16 cellular contexts compared by ENCODE assay signal in genomic region chr2:96687266-96687665, GRCh38. TPM values are rescaled to one million over a fixed set of nuclear protein-coding genes. Genes with fewer than 3 reads are reported as not detected.
DNase-seq lines count a peak whose midpoint lies in the region; ATAC-seq, FAIRE-seq and TF ChIP-seq lines count a peak whose summit lies in the region.
"Had no signal": no experiment of that assay in that cellular context is flagged by ENCODE, and none has a peak within 500 bp of the region (broad histone marks: within the 10 kb centered on the region; RNA-seq: fewer than 3 reads in every experiment).

No MANE protein-coding gene starts in this region.

- in situ Hi-C loops in HepG2 (cut with HindIII; ENCODE audit: extremely low pct_ligation_motif_present, low pct_unique_long_range_greater_than_20kb), result no loop called here

- H3K79me2 ChIP-seq in HepG2 (ENCODE audit: insufficient read depth, low read length), result no peaks in the 10 kb centered on the region

- H3K9ac ChIP-seq in HepG2 (ENCODE audit: insufficient read depth, low read depth, low read length), result no peak overlapping the region
- no peak overlapping the region for H3K9ac ChIP-seq in kidney (ENCODE audit: low read length in 2 of 2)
- H3K9ac ChIP-seq: SK-N-SH had no signal

- peak overlapping the region in 1 of 3 experiments; percentile 41; a peak in 1 of 6 replicates for H3K4me3 ChIP-seq in HepG2 (replicated peaks in 1 of 3; ENCODE audit: insufficient read depth in 1 of 3, low read depth in 2 of 3, low read length in 3 of 3)
- H3K4me3 ChIP-seq in right lobe of liver, result no peak overlapping the region
- no peak overlapping the region for H3K4me3 ChIP-seq in kidney (ENCODE audit: low read length in 2 of 2)

- no peak for TF ChIP-seq RAD21 in HepG2 (CRISPR knock-in tag; IDR thresholded peaks at IDR 0.05)

- H3K27me3 ChIP-seq in HepG2 (ENCODE audit: control insufficient read depth in 1 of 2, insufficient read depth in 2 of 2, low read length in 2 of 2) (peaks cover 8 to 33% of the 10 kb centered on the region in 2 experiments; a peak in 3 of 5 replicates), right lobe of liver (no peaks in the 10 kb centered on the region)

- H3K9me3 ChIP-seq in HepG2 (ENCODE audit: low read length), result no peaks in the 10 kb centered on the region
- H3K9me3 ChIP-seq in right lobe of liver, result no peaks in the 10 kb centered on the region
- H3K9me3 ChIP-seq in kidney (ENCODE audit: control insufficient read depth in 1 of 2, low read length in 2 of 2), result no peaks in the 10 kb centered on the region
- H3K9me3 ChIP-seq: SK-N-SH had no signal

- BruUV-seq in HepG2 (replicated peaks; lab: Mats Ljungman, UMichigan), result no TSS peak

- intact Hi-C loops in HepG2 (cut with micrococcal nuclease; ENCODE audit: unreplicated experiment), result loop anchor here (5.0 kb wide), 2 partner anchors 75 to 85 kb away; partner anchors contain the start of gene CNNM4
- intact Hi-C loops in right lobe of liver (cut with DNase I), result no loop called here
- intact Hi-C loops in kidney (cut with DNase I), result no loop called here

- CTCF ChIA-PET in HepG2 (lab: Yijun Ruan, JAX; ENCODE audit: low intra/inter-chr PET ratio, low total read pairs), result no interaction called here

- no peak for TF ChIP-seq POLR2A in HepG2 (IDR thresholded peaks at IDR 0.05; ENCODE audit: insufficient read depth in 1 of 2, low read depth in 2 of 2, low read length in 2 of 2)
- no peak for TF ChIP-seq POLR2A in right lobe of liver (IDR thresholded peaks at IDR 0.05)

- TF ChIP-seq EP300 in HepG2 (IDR thresholded peaks at IDR 0.05; ENCODE audit: low read depth in 2 of 2, low read length in 2 of 2) (no peak), HepG2 (CRISPR knock-in tag; IDR thresholded peaks at IDR 0.05; ENCODE audit: borderline replicate concordance) (no peak)

- peaks cover 66% of the 10 kb centered on the region for H3K4me1 ChIP-seq in HepG2 (ENCODE audit: insufficient read depth, low read length)
- H3K4me1 ChIP-seq in right lobe of liver, result peaks cover 0 to 5% (median 0%) of the 10 kb centered on the region in 4 donors
- H3K4me1 ChIP-seq in kidney (ENCODE audit: control insufficient read depth in 1 of 2, insufficient read depth in 1 of 2, low read depth in 1 of 2, low read length in 2 of 2), result no peaks in the 10 kb centered on the region

- H3K36me3 ChIP-seq in HepG2 (replicated peaks in 1 of 2; ENCODE audit: control insufficient read depth in 1 of 2, insufficient read depth in 2 of 2, low read length in 2 of 2) (no peaks in the 10 kb centered on the region), right lobe of liver (no peaks in the 10 kb centered on the region), kidney (ENCODE audit: control insufficient read depth in 1 of 2, insufficient read depth in 2 of 2, low read length in 2 of 2) (no peaks in the 10 kb centered on the region)

- ATAC-seq in HepG2, result no peak
- ATAC-seq in right lobe of liver, result no peak
- ATAC-seq in HG02623 (IDR thresholded peaks at IDR 0.05; ENCODE audit: unreplicated experiment), result no peak
- ATAC-seq: Panc1 had no signal

- 85% methylated on average over 3 of the region's 3 CpGs for WGBS in HepG2 (ENCODE audit: low lambda C conversion rate)
- 100% methylated on average over 2 of the region's 3 CpGs for WGBS in right lobe of liver (ENCODE audit: insufficient coverage, low coverage, low lambda C conversion rate, missing lambda C conversion rate)

- peak; percentile 46 for DNase-seq in HepG2 (ENCODE audit: low spot score)
- DNase-seq in right lobe of liver, result no peak
- peak; percentile 5 for DNase-seq in NCI-H69 (lab: John Stamatoyannopoulos, UW)
- peak; percentile 30 for DNase-seq in kidney tubule cell (ENCODE audit: low spot score)
- no peak for DNase-seq in urothelium cell line (ENCODE audit: low spot score)
- DNase-seq in kidney, result no peak
- no peak for DNase-seq in NCI-H1930 (lab: John Stamatoyannopoulos, UW)
- DNase-seq: NCI-H1105 treated with DMSO at 0.1 percent for 48 hours, NCI-H187 treated with DMSO at 0.1 percent for 48 hours, NCI-H510A, NCI-H82, SK-N-SH, T-helper 1 cell had no signal

- TF ChIP-seq CTCF in HepG2 (CRISPR knock-in tag; IDR thresholded peaks at IDR 0.05), result no peak
- no peak for TF ChIP-seq CTCF in right lobe of liver (IDR thresholded peaks at IDR 0.05)
- no peak for TF ChIP-seq CTCF in kidney (IDR thresholded peaks at IDR 0.05; ENCODE audit: borderline replicate concordance, extremely low read depth, insufficient read depth)

- no peak overlapping the region for H2AFZ ChIP-seq in HepG2 (ENCODE audit: low read length)

- H3K4me2 ChIP-seq in HepG2 (ENCODE audit: low read depth, low read length), result peak overlapping the region; percentile 59
- H3K4me2 ChIP-seq: SK-N-SH had no signal

- no peaks in the 10 kb centered on the region for H4K20me1 ChIP-seq in HepG2 (ENCODE audit: insufficient read depth, low read length)

- POLR2A ChIA-PET in HepG2 (lab: Yijun Ruan, JAX), result no interaction called here

- H3K27ac ChIP-seq in HepG2 (ENCODE audit: extremely low read length, insufficient read depth, low read length) (no peak overlapping the region), right lobe of liver (no peak overlapping the region), kidney (ENCODE audit: low read depth in 2 of 2, low read length in 2 of 2) (no peak overlapping the region)
- H3K27ac ChIP-seq: C4-2B had no signal

- FAIRE-seq in HepG2 (lab: Jason Lieb, UNC), result no peak
- FAIRE-seq in urothelium cell line (lab: Jason Lieb, UNC), result peak; percentile 78
- FAIRE-seq in kidney (lab: Jason Lieb, UNC), result no peak

RNA-seq across cellular contexts. Expression of gene FER1L5, which starts 44.7 kb away (rescaled TPM):
- total RNA-seq in HepG2 (2016; rRNA removed; fragmentation: Illumina TruSeq; extraction: Trizol) (0.02 TPM in 1 of 2 replicates, not detected in the other), right lobe of liver (not detected), kidney (1.3 TPM)
- not detected in 2 replicates for total RNA-seq in HepG2 (2016; cell fraction: cytosol; rRNA removed; fragmentation: Illumina TruSeq; extraction: Trizol; ENCODE audit: low read depth)
- 0.02 TPM in 1 of 2 replicates, not detected in the other for total RNA-seq in HepG2 (2016; cell fraction: insoluble cytoplasmic fraction; rRNA removed; fragmentation: Illumina TruSeq; extraction: Trizol)
- 0.03 TPM in 1 of 2 replicates, not detected in the other for total RNA-seq in HepG2 (2016; cell fraction: membrane; rRNA removed; fragmentation: Illumina TruSeq; extraction: Trizol)
- total RNA-seq in HepG2 (2016; cell fraction: nucleus; rRNA removed; fragmentation: Illumina TruSeq; extraction: Trizol), result 0.12 and 0.16 TPM in 2 replicates
- polyA plus RNA-seq in HepG2 (2011; rRNA removed) (0.08 and 0.22 TPM in 2 replicates), kidney (ENCODE audit: insufficient read depth, low read depth, low replicate concordance) (0.15 TPM)
- polyA plus RNA-seq in HepG2 (2011; cell fraction: cytosol; rRNA removed), result 0.01 and 0.03 TPM in 2 replicates
- 1.2 and 1.4 TPM in 2 replicates for polyA plus RNA-seq in HepG2 (2011; cell fraction: nucleus; rRNA removed)
- polyA plus RNA-seq in HepG2 (2012), result 0.09 and 0.15 TPM in 2 replicates
- polyA plus RNA-seq in HepG2 (2016; cell fraction: cytosol; fragmentation: Illumina TruSeq; extraction: Trizol; ENCODE audit: low read depth), result not detected in 2 replicates
- not detected in 2 replicates for polyA plus RNA-seq in HepG2 (2016; cell fraction: insoluble cytoplasmic fraction; fragmentation: Illumina TruSeq; extraction: Trizol; ENCODE audit: low read depth)
- polyA plus RNA-seq in HepG2 (2016; cell fraction: membrane; fragmentation: Illumina TruSeq; extraction: Trizol; ENCODE audit: low read depth), result not detected in 2 replicates
- 0.12 and 0.25 TPM in 2 replicates for polyA plus RNA-seq in HepG2 (2016; cell fraction: nucleus; fragmentation: Illumina TruSeq; extraction: Trizol; ENCODE audit: insufficient read depth, low read depth)
- polyA minus RNA-seq in HepG2 (2011; rRNA and poly(A)+ RNA removed; ENCODE audit: low replicate concordance), result 0.07 and 0.16 TPM in 2 replicates
- not detected in 2 replicates for polyA minus RNA-seq in HepG2 (2011; cell fraction: cytosol; rRNA and poly(A)+ RNA removed)
- 0.25 and 0.26 TPM in 2 replicates for polyA minus RNA-seq in HepG2 (2011; cell fraction: nucleus; rRNA and poly(A)+ RNA removed)

RNA-seq across cellular contexts. Expression of gene KANSL3, which starts 49.2 kb away (rescaled TPM):
- total RNA-seq in HepG2 (2016; rRNA removed; fragmentation: Illumina TruSeq; extraction: Trizol) (37.3 and 43.9 TPM in 2 replicates), right lobe of liver (10 to 100 TPM; 17.3 to 29.3 (median 21.6) TPM), kidney (48.8 TPM)
- 7.8 and 8.3 TPM in 2 replicates for total RNA-seq in HepG2 (2016; cell fraction: cytosol; rRNA removed; fragmentation: Illumina TruSeq; extraction: Trizol; ENCODE audit: low read depth)
- total RNA-seq in HepG2 (2016; cell fraction: insoluble cytoplasmic fraction; rRNA removed; fragmentation: Illumina TruSeq; extraction: Trizol), result 35.6 and 36.6 TPM in 2 replicates
- total RNA-seq in HepG2 (2016; cell fraction: membrane; rRNA removed; fragmentation: Illumina TruSeq; extraction: Trizol), result 26.4 and 26.5 TPM in 2 replicates
- 40.0 and 44.1 TPM in 2 replicates for total RNA-seq in HepG2 (2016; cell fraction: nucleus; rRNA removed; fragmentation: Illumina TruSeq; extraction: Trizol)
- polyA plus RNA-seq in HepG2 (2011; rRNA removed) (20.8 and 28.2 TPM in 2 replicates), kidney (ENCODE audit: insufficient read depth, low read depth, low replicate concordance) (17.5 TPM)
- 17.0 and 17.8 TPM in 2 replicates for polyA plus RNA-seq in HepG2 (2011; cell fraction: cytosol; rRNA removed)
- polyA plus RNA-seq in HepG2 (2011; cell fraction: nucleus; rRNA removed), result 63.0 and 65.8 TPM in 2 replicates
- polyA plus RNA-seq in HepG2 (2012), result 28.9 and 35.1 TPM in 2 replicates
- polyA plus RNA-seq in HepG2 (2016; cell fraction: cytosol; fragmentation: Illumina TruSeq; extraction: Trizol; ENCODE audit: low read depth), result 3.4 TPM in 2 replicates
- 26.9 and 34.3 TPM in 2 replicates for polyA plus RNA-seq in HepG2 (2016; cell fraction: insoluble cytoplasmic fraction; fragmentation: Illumina TruSeq; extraction: Trizol; ENCODE audit: low read depth)
- polyA plus RNA-seq in HepG2 (2016; cell fraction: membrane; fragmentation: Illumina TruSeq; extraction: Trizol; ENCODE audit: low read depth), result 12.0 and 12.5 TPM in 2 replicates
- polyA plus RNA-seq in HepG2 (2016; cell fraction: nucleus; fragmentation: Illumina TruSeq; extraction: Trizol; ENCODE audit: insufficient read depth, low read depth), result 50.8 and 58.3 TPM in 2 replicates
- polyA minus RNA-seq in HepG2 (2011; rRNA and poly(A)+ RNA removed; ENCODE audit: low replicate concordance), result 85.2 and 180 TPM in 2 replicates
- 19.0 and 20.2 TPM in 2 replicates for polyA minus RNA-seq in HepG2 (2011; cell fraction: cytosol; rRNA and poly(A)+ RNA removed)
- polyA minus RNA-seq in HepG2 (2011; cell fraction: nucleus; rRNA and poly(A)+ RNA removed), result 73.1 and 81.1 TPM in 2 replicates

RNA-seq across cellular contexts. Expression of gene LMAN2L, which starts 52.6 kb away (rescaled TPM):
- total RNA-seq in HepG2 (2016; rRNA removed; fragmentation: Illumina TruSeq; extraction: Trizol) (27.7 and 57.9 TPM in 2 replicates), right lobe of liver (10 to 100 TPM in 3 of 6 experiments, 1 to 10 TPM in 3; 5.5 to 17.8 (median 11.3) TPM), kidney (23.0 TPM)
- 5.3 and 5.5 TPM in 2 replicates for total RNA-seq in HepG2 (2016; cell fraction: cytosol; rRNA removed; fragmentation: Illumina TruSeq; extraction: Trizol; ENCODE audit: low read depth)
- 29.7 and 60.7 TPM in 2 replicates for total RNA-seq in HepG2 (2016; cell fraction: insoluble cytoplasmic fraction; rRNA removed; fragmentation: Illumina TruSeq; extraction: Trizol)
- total RNA-seq in HepG2 (2016; cell fraction: membrane; rRNA removed; fragmentation: Illumina TruSeq; extraction: Trizol), result 15.8 and 16.4 TPM in 2 replicates
- total RNA-seq in HepG2 (2016; cell fraction: nucleus; rRNA removed; fragmentation: Illumina TruSeq; extraction: Trizol), result 44.6 and 50.0 TPM in 2 replicates
- polyA plus RNA-seq in HepG2 (2011; rRNA removed) (35.5 and 39.1 TPM in 2 replicates), kidney (ENCODE audit: insufficient read depth, low read depth, low replicate concordance) (25.3 TPM)
- polyA plus RNA-seq in HepG2 (2011; cell fraction: cytosol; rRNA removed), result 35.1 and 42.4 TPM in 2 replicates
- polyA plus RNA-seq in HepG2 (2011; cell fraction: nucleus; rRNA removed), result 15.9 and 18.6 TPM in 2 replicates
- polyA plus RNA-seq in HepG2 (2012), result 26.8 and 32.8 TPM in 2 replicates
- polyA plus RNA-seq in HepG2 (2016; cell fraction: cytosol; fragmentation: Illumina TruSeq; extraction: Trizol; ENCODE audit: low read depth), result 4.4 and 4.8 TPM in 2 replicates
- 22.3 and 26.0 TPM in 2 replicates for polyA plus RNA-seq in HepG2 (2016; cell fraction: insoluble cytoplasmic fraction; fragmentation: Illumina TruSeq; extraction: Trizol; ENCODE audit: low read depth)
- 8.6 and 9.7 TPM in 2 replicates for polyA plus RNA-seq in HepG2 (2016; cell fraction: membrane; fragmentation: Illumina TruSeq; extraction: Trizol; ENCODE audit: low read depth)
- 59.0 and 65.6 TPM in 2 replicates for polyA plus RNA-seq in HepG2 (2016; cell fraction: nucleus; fragmentation: Illumina TruSeq; extraction: Trizol; ENCODE audit: insufficient read depth, low read depth)
- polyA minus RNA-seq in HepG2 (2011; rRNA and poly(A)+ RNA removed; ENCODE audit: low replicate concordance), result 29.8 and 46.9 TPM in 2 replicates
- polyA minus RNA-seq in HepG2 (2011; cell fraction: cytosol; rRNA and poly(A)+ RNA removed), result 15.0 and 15.6 TPM in 2 replicates
- 17.9 and 20.5 TPM in 2 replicates for polyA minus RNA-seq in HepG2 (2011; cell fraction: nucleus; rRNA and poly(A)+ RNA removed)

Comparison
In these comparisons a context has a peak if more than half of its experiments do, and no peak if none do; other contexts are left out.
1. DNase-seq: peak in HepG2 (single experiment), NCI-H69 (single experiment) and kidney tubule cell (single experiment); none in right lobe of liver (0 of 3), urothelium cell line (single experiment), kidney (single experiment) and NCI-H1930 (0 of 2).